ENCODE assay signal across 11 cellular contexts in genomic region chr1:221878134-221878533, GRCh38.
DNase-seq lines count a peak whose midpoint lies in the region; ATAC-seq, FAIRE-seq and TF ChIP-seq lines count a peak whose summit lies in the region.
"Had no signal": no experiment of that assay in that cellular context is flagged by ENCODE, and none has a peak within 500 bp of the region (broad histone marks: within the 10 kb centered on the region; RNA-seq: fewer than 3 reads in every experiment).

No MANE protein-coding gene starts in this region.

- peak; percentile 16 for DNase-seq in SIG-M5 treated with dmso at 0.1 percent for 504 hours (lab: John Stamatoyannopoulos, UW; ENCODE audit: unreplicated experiment)
- no peak for DNase-seq in SIG-M5 (lab: John Stamatoyannopoulos, UW)
- no peak for DNase-seq in keratinocyte (ENCODE audit: low read depth, low spot score)
- DNase-seq in sciatic nerve (ENCODE audit: low spot score) = no peak
- DNase-seq in WERI-Rb-1 = no peak
- DNase-seq in NCI-H1092 (lab: John Stamatoyannopoulos, UW) = no peak
- DNase-seq: NCI-H1092 treated with DMSO at 0.1 percent for 48 hours, SK-N-SH had no signal

- H3K4me3 ChIP-seq in keratinocyte (ENCODE audit: control insufficient read depth in 2 of 3, extremely low read depth in 1 of 3, insufficient read depth in 2 of 3, low read depth in 1 of 3, low read length in 3 of 3) (no peak overlapping the region), WERI-Rb-1 (ENCODE audit: low read depth, low read length) (no peak overlapping the region)

- peak; percentile 39 for FAIRE-seq in keratinocyte (lab: Jason Lieb, UNC)

- H4K20me1 ChIP-seq in keratinocyte (ENCODE audit: control insufficient read depth, extremely low read depth, insufficient read depth, low read length) = no peaks in the 10 kb centered on the region

- TF ChIP-seq CTCF in keratinocyte (optimal IDR thresholded peaks at IDR 0.05 in 1 of 3, IDR thresholded peaks at IDR 0.05 in 1 of 3, conservative IDR thresholded peaks at IDR 0.05 in 1 of 3; ENCODE audit: extremely low read depth in 1 of 3, insufficient read depth in 2 of 3, low read length in 3 of 3) (no peak), WERI-Rb-1 (IDR thresholded peaks at IDR 0.05; ENCODE audit: low read depth, low read length) (no peak)

- no peak overlapping the region for H3K9ac ChIP-seq in keratinocyte (ENCODE audit: control insufficient read depth, extremely low read depth, insufficient read depth, low read length)
- H3K9ac ChIP-seq: SK-N-SH had no signal

- H2AFZ ChIP-seq in keratinocyte (ENCODE audit: control insufficient read depth, low read length) = no peak overlapping the region

- no peaks in the 10 kb centered on the region for H3K9me1 ChIP-seq in keratinocyte (ENCODE audit: control insufficient read depth, extremely low read depth, insufficient read depth, low read length)

- no peaks in the 10 kb centered on the region for H3K4me1 ChIP-seq in keratinocyte (ENCODE audit: control insufficient read depth, extremely low read depth, insufficient read depth, low read length)

- ATAC-seq in GM21786 (IDR thresholded peaks at IDR 0.05; ENCODE audit: unreplicated experiment) (peak; percentile 72), HG03460 (IDR thresholded peaks at IDR 0.05; ENCODE audit: unreplicated experiment) (peak; percentile 66), sciatic nerve (no peak)

- no peaks in the 10 kb centered on the region for H3K9me3 ChIP-seq in keratinocyte (ENCODE audit: control insufficient read depth, low read depth, low read length)
- H3K9me3 ChIP-seq in WERI-Rb-1 (ENCODE audit: severe bottlenecking) = no peaks in the 10 kb centered on the region
- H3K9me3 ChIP-seq: SK-N-SH had no signal

- H3K36me3 ChIP-seq in keratinocyte (ENCODE audit: control insufficient read depth in 2 of 2, extremely low read depth in 1 of 2, insufficient read depth in 2 of 2, low read length in 2 of 2) (no peaks in the 10 kb centered on the region), WERI-Rb-1 (no peaks in the 10 kb centered on the region)

- no peaks in the 10 kb centered on the region for H3K27me3 ChIP-seq in keratinocyte (ENCODE audit: control insufficient read depth, extremely low read depth, insufficient read depth, low read length)
- no peaks in the 10 kb centered on the region for H3K27me3 ChIP-seq in WERI-Rb-1 (ENCODE audit: insufficient read depth, low read depth, severe bottlenecking)

- no peaks in the 10 kb centered on the region for H3K79me2 ChIP-seq in keratinocyte (ENCODE audit: control insufficient read depth, insufficient read depth, low read length)

- no peak overlapping the region for H3K4me2 ChIP-seq in keratinocyte (ENCODE audit: control insufficient read depth, extremely low read depth, insufficient read depth, low read depth, low read length)
- H3K4me2 ChIP-seq: SK-N-SH had no signal

- H3K27ac ChIP-seq in keratinocyte (ENCODE audit: control insufficient read depth, insufficient read depth, low read length) = no peak overlapping the region
- no peak overlapping the region for H3K27ac ChIP-seq in WERI-Rb-1
- H3K27ac ChIP-seq: 22Rv1 had no signal

- dilution Hi-C loops in keratinocyte (cut with MboI; ENCODE audit: extremely low pct_ligation_motif_present, low sequenced_read_pairs) = no loop called here

- intact Hi-C loops in sciatic nerve (cut with DNase I) = no loop called here
